Comparison of ENCODE assay signal across 8 cellular contexts in genomic region chr2:27133195-27133875, GRCh38.
DNase-seq lines count a peak whose midpoint lies in the region; TF ChIP-seq lines count a peak whose summit lies in the region.

No MANE protein-coding gene starts in this region.

- H3K79me2 ChIP-seq in DOHH2 (ENCODE audit: control insufficient read depth, low read length): peaks cover 22% of the 10 kb centered on the region

- no peaks in the 10 kb centered on the region for H3K9me3 ChIP-seq in DOHH2 (ENCODE audit: control insufficient read depth, insufficient read depth, low read length)
- no peaks in the 10 kb centered on the region for H3K9me3 ChIP-seq in effector memory CD4-positive, alpha-beta T cell (ENCODE audit: control insufficient read depth, low read length)

- no peak for TF ChIP-seq CTCF in DOHH2 (IDR thresholded peaks at IDR 0.05; ENCODE audit: low read depth, low read length, poor library complexity, severe bottlenecking)
- TF ChIP-seq CTCF in RWPE1 (conservative IDR thresholded peaks at IDR 0.05; ENCODE audit: low read depth): no peak
- TF ChIP-seq CTCF in nephron (IDR thresholded peaks at IDR 0.05; ENCODE audit: unreplicated experiment in 3 of 3): no peak

- H3F3A ChIP-seq in DOHH2 (ENCODE audit: control insufficient read depth, insufficient read depth): no peaks in the 10 kb centered on the region

- peaks cover 13% of the 10 kb centered on the region for H3K4me1 Mint-ChIP-seq in nephron

- no peaks in the 10 kb centered on the region for H3K9me3 Mint-ChIP-seq in nephron

- POLR2A ChIA-PET in RWPE1 (lab: Yijun Ruan, JAX; ENCODE audit: low non-redundant PET): interaction anchor here (0.5 kb wide), 1 partner anchor 176 kb away, joined by 3 read pairs; no protein-coding TSS in a partner anchor

- peaks cover 31% of the 10 kb centered on the region for H3K36me3 Mint-ChIP-seq in nephron (ENCODE audit: low read depth)

- H3K4me2 ChIP-seq in DOHH2 (ENCODE audit: low read length): peak overlapping the region; percentile 75

- peak overlapping the region; percentile 97 for H3K4me3 ChIP-seq in DOHH2 (ENCODE audit: low read length)
- H3K4me3 ChIP-seq in effector memory CD4-positive, alpha-beta T cell (ENCODE audit: insufficient read depth, low read depth, low read length, poor library complexity, severe bottlenecking): peak overlapping the region; percentile 99

- peaks cover 17% of the 10 kb centered on the region for H3K4me1 ChIP-seq in DOHH2 (ENCODE audit: control insufficient read depth, low read length)
- H3K4me1 ChIP-seq in effector memory CD4-positive, alpha-beta T cell (ENCODE audit: control insufficient read depth, insufficient read depth, low read length, poor library complexity, severe bottlenecking): peaks cover 13% of the 10 kb centered on the region

- H3K27me3 ChIP-seq in DOHH2 (ENCODE audit: control insufficient read depth, low read length): no peaks in the 10 kb centered on the region
- no peaks in the 10 kb centered on the region for H3K27me3 ChIP-seq in effector memory CD4-positive, alpha-beta T cell (replicated peaks; ENCODE audit: control insufficient read depth, insufficient read depth, low read length, poor library complexity, severe bottlenecking)

- peaks cover 48% of the 10 kb centered on the region for H3K36me3 ChIP-seq in DOHH2 (ENCODE audit: control insufficient read depth, low read length)
- peaks cover 27% of the 10 kb centered on the region for H3K36me3 ChIP-seq in effector memory CD4-positive, alpha-beta T cell (ENCODE audit: control insufficient read depth, insufficient read depth, low read length)

- H3K4me3 Mint-ChIP-seq in nephron: peak overlapping the region; percentile 91 to 97 (median 96)

- CTCF ChIA-PET in RWPE1 (lab: Yijun Ruan, JAX): interaction anchor here (0.6 to 0.9 kb wide), 3 partner anchors 35 to 173 kb away, joined by 3 to 5 read pairs (median 3); no protein-coding TSS in a partner anchor

- peak overlapping the region; percentile 68 to 95 (median 94) for H3K27ac Mint-ChIP-seq in nephron

- DNase-seq in RWPE1 (ENCODE audit: low spot score) (no peak), NCI-H187 (lab: John Stamatoyannopoulos, UW) (no peak), NCI-H2029 (lab: John Stamatoyannopoulos, UW) (no peak), NCI-H1694 treated with DMSO at 0.1 percent for 48 hours (lab: John Stamatoyannopoulos, UW) (no peak), COR-L47 (lab: John Stamatoyannopoulos, UW) (no peak)
- DNase-seq in effector memory CD4-positive, alpha-beta T cell: no peak

- no peaks in the 10 kb centered on the region for H3K27me3 Mint-ChIP-seq in nephron (ENCODE audit: low read depth)

- H3K9me2 ChIP-seq in DOHH2 (replicated peaks; ENCODE audit: control insufficient read depth, low read length): no peaks in the 10 kb centered on the region

- no peak overlapping the region for H3K27ac ChIP-seq in DOHH2 (ENCODE audit: low read depth, low read length)
- peak overlapping the region; percentile 69 for H3K27ac ChIP-seq in RWPE1
- peak overlapping the region; percentile 95 for H3K27ac ChIP-seq in effector memory CD4-positive, alpha-beta T cell (ENCODE audit: insufficient read depth, low read length, poor library complexity, severe bottlenecking)

- H4K20me1 ChIP-seq in DOHH2 (ENCODE audit: control insufficient read depth, insufficient read depth, low read depth, low read length): no peaks in the 10 kb centered on the region; the same call in 1 of the 2 replicates
